ENCODE assay signal across 10 cellular contexts in genomic region chr13:40315416-40316064, GRCh38.
DNase-seq lines count a peak whose midpoint lies in the region; ATAC-seq and TF ChIP-seq lines count a peak whose summit lies in the region.
"Had no signal": no experiment of that assay in that cellular context is flagged by ENCODE, and none has a peak within 500 bp of the region (broad histone marks: within the 10 kb centered on the region; RNA-seq: fewer than 3 reads in every experiment).

No MANE protein-coding gene starts in this region.

- TF ChIP-seq CTCF in left lung (IDR thresholded peaks at IDR 0.05), result no peak
- no peak for TF ChIP-seq CTCF in vagina (IDR thresholded peaks at IDR 0.05)

- no peaks in the 10 kb centered on the region for H3K9me3 ChIP-seq in left lung
- no peaks in the 10 kb centered on the region for H3K9me3 ChIP-seq in vagina

- peak; percentile 65 for DNase-seq in DMS53 (lab: John Stamatoyannopoulos, UW)
- no peak for DNase-seq in DMS53 treated with DMSO at 0.1 percent for 48 hours (lab: John Stamatoyannopoulos, UW; ENCODE audit: unreplicated experiment)
- peak; percentile 52 for DNase-seq in activated naive CD4-positive, alpha-beta T cell treated with anti-CD3 and anti-CD28 coated beads, Interleukin-2, amount 50 U/mL, for 16 hours
- DNase-seq in left lung, result no peak
- peak; percentile 45 for DNase-seq in stimulated activated naive CD4-positive, alpha-beta T cell treated with Interleukin-2 at 50 U/mL for 16 hours (lab: John Stamatoyannopoulos, UW)
- no peak for DNase-seq in NCI-H82 treated with DMSO at 0.1 percent for 48 hours (lab: John Stamatoyannopoulos, UW; ENCODE audit: unreplicated experiment)
- no peak for DNase-seq in vagina (ENCODE audit: extremely low spot score in 2 of 2)

- intact Hi-C loops in left lung (cut with DNase I), result no loop called here
- intact Hi-C loops in vagina (cut with DNase I), result no loop called here

- peak; percentile 35 for ATAC-seq in left lung
- no peak for ATAC-seq in GM19351 (IDR thresholded peaks at IDR 0.05; ENCODE audit: unreplicated experiment)

- no peaks in the 10 kb centered on the region for H3K36me3 ChIP-seq in left lung
- H3K36me3 ChIP-seq in vagina, result no peaks in the 10 kb centered on the region
- H3K36me3 ChIP-seq: cardiac muscle cell had no signal

- H3K4me3 ChIP-seq in left lung (no peak overlapping the region), vagina (no peak overlapping the region)
- H3K4me3 ChIP-seq: cardiac muscle cell had no signal

- no peak overlapping the region for H3K27ac ChIP-seq in left lung
- H3K27ac ChIP-seq in vagina, result no peak overlapping the region
- H3K27ac ChIP-seq: 22Rv1, cardiac muscle cell had no signal

- peaks cover 0 to 4% of the 10 kb centered on the region in 2 donors for H3K4me1 ChIP-seq in left lung
- no peaks in the 10 kb centered on the region for H3K4me1 ChIP-seq in vagina

- H3K27me3 ChIP-seq in left lung (no peaks in the 10 kb centered on the region), vagina (no peaks in the 10 kb centered on the region)
- H3K27me3 ChIP-seq: cardiac muscle cell had no signal

- TF ChIP-seq POLR2A in vagina (IDR thresholded peaks at IDR 0.05), result no peak

Comparison
In these comparisons a context has a peak if more than half of its experiments do, and no peak if none do; other contexts are left out.
1. DNase-seq: peak in DMS53 (single experiment), activated naive CD4-positive, alpha-beta T cell treated with anti-CD3 and anti-CD28 coated beads, Interleukin-2, amount 50 U/mL, for 16 hours (single experiment) and stimulated activated naive CD4-positive, alpha-beta T cell treated with Interleukin-2 at 50 U/mL for 16 hours (single experiment); none in DMS53 treated with DMSO at 0.1 percent for 48 hours (single experiment), left lung (0 of 2), NCI-H82 treated with DMSO at 0.1 percent for 48 hours (single experiment) and vagina (0 of 2).